3 cellular contexts compared by ENCODE assay signal in the genomic region with DNA sequence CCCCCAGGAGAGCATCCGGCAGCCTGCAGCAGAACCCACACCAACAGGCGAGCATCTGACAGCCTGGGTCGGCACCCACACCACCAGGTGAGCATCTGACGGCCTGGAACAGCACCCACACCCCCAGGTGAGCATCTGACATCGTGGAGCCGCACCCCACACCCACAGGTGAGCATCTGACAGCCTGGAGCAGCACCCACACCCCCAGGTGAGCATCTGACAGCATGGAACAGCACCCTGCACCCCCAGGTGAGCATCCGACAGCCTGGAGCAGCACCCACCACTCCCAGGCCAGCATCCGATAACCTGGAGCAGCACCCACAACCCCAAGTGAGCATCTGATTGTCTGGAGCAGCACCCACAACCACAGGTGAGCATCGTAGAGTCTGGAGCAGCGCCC. TPM values are rescaled to one million over a fixed set of nuclear protein-coding genes. Genes with fewer than 3 reads are reported as not detected.
"Had no signal": no experiment of that assay in that cellular context is flagged by ENCODE, and none has a peak within 500 bp of the region (broad histone marks: within the 10 kb centered on the region; RNA-seq: fewer than 3 reads in every experiment).

No MANE protein-coding gene starts in this region.

RNA-seq across cellular contexts. Expression of gene MMEL1, which starts 43.9 kb away (rescaled TPM):
- total RNA-seq: GM23248, H4, HFFc6 had no signal
- polyA plus RNA-seq: GM23248 had no signal
